Comparison of ENCODE assay signal across 11 cellular contexts in the genomic region with DNA sequence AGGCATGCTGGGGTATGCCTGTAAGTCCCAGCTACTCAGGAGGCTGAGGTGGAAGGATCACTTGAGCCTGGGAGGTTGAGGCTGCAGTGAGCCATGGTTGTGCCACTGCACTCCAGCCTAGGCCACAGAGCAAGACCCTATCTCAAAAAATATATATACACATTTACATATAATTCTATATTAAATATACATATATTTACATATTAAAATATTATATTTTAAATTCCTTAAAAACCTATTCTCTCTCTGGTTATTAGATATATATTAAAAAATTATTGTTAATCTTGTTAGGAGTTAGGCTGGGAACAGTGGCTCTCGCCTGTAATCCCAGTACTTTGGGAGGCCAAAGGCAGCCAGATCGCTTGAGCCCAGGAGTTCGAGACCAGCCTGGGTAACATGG. TPM values are rescaled to one million over a fixed set of nuclear protein-coding genes. Genes with fewer than 3 reads are reported as not detected.
"Had no signal": no experiment of that assay in that cellular context is flagged by ENCODE, and none has a peak within 500 bp of the region (broad histone marks: within the 10 kb centered on the region; RNA-seq: fewer than 3 reads in every experiment).

No MANE protein-coding gene starts in this region.

- H3K27ac ChIP-seq: GM23248 had no signal

- H3K9me3 Mint-ChIP-seq: GM23338, H9, HFFc6 had no signal

- H3K9ac ChIP-seq: GM23248 had no signal

- DNase-seq: GM23248, GOT3, H7, H9, HCEC 1CT, HFFc6 had no signal

- ATAC-seq: GM23338, HCT116 had no signal

- H2AFZ ChIP-seq: GM23248, GM23338 had no signal

- H3K4me3 Mint-ChIP-seq: GM23338, H9, HFFc6 had no signal

- H3K27ac Mint-ChIP-seq: GM23338, H9 had no signal

- H3K36me3 ChIP-seq: HAP-1 had no signal

- H3K4me3 ChIP-seq: GM23248, GM23338, HAP-1 had no signal

- H3K4me1 ChIP-seq: HAP-1 had no signal

- H3K4me2 ChIP-seq: GM23338 had no signal

- H3K9me3 ChIP-seq: HAP-1 had no signal

- H3K4me1 Mint-ChIP-seq: GM23338, H9 had no signal

RNA-seq across cellular contexts. Expression of a gene that starts 58.4 kb away (rescaled TPM):
- total RNA-seq: GM23248, GM23338, H1, H4, H7, H9, HFFc6 had no signal
- polyA plus RNA-seq: GM23248, GM23338, H1 had no signal
